ENCODE assay signal across 12 cellular contexts in the genomic region with DNA sequence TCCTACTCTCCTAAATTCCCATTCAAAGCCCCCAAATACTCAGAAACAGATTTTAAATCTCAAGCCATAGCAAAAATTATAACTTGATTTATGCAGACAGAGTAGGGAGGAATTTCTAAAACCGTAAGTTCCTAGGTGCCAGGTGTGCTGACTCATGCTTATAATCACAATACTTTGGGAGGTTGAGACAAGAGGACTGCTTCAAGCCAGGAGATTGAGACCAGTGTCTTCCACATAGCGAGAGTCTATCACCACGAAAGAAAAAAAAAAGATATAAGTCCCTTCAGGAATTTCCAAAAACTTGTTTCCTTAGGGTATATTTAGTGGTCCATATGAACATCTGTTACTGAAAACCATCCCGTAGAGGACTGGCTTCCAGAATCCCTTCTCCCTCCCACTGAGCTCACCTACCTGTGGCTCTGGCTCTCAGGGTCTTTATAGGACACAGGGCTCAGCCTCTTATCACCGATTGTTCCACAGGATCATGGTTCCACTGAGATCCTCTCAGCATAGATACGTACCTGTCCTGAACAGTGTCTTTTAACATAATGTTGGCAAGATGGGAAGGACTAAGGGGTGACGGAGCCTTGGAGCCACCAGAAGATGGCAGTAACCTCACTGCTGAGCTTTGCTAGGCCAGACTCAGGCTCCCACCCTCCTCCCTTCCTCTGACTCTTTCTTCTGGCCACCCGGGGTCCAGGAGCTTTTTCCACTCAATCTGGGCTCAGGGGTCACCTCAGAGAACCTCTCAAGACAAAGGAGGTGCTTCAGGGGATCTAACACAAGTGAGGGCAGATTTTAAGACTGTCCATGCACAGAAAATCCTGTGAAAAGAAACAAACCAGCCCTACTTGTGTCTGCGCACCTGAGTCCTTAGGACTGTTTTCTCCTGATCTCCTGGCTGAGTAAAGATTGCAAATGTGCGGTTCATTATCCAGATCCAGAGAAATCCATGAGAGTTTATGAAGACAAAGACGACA.
DNase-seq lines count a peak whose midpoint lies in the region; ATAC-seq and TF ChIP-seq lines count a peak whose summit lies in the region.
"Had no signal": no experiment of that assay in that cellular context is flagged by ENCODE, and none has a peak within 500 bp of the region (broad histone marks: within the 10 kb centered on the region; RNA-seq: fewer than 3 reads in every experiment).

No MANE protein-coding gene starts in this region.

- peaks cover 6% of the 10 kb centered on the region for H3K4me1 Mint-ChIP-seq in stimulated activated effector memory CD8-positive, alpha-beta T cell treated with anti-CD3 and anti-CD28 coated beads, Interleukin-12 subunit alpha, Interleukin-12 subunit beta, amount 100 ng/mL, for 72 hours
- H3K4me1 Mint-ChIP-seq: CD4-positive, alpha-beta memory T cell had no signal

- DNase-seq in activated CD8-positive, alpha-beta memory T cell treated with anti-CD3 and anti-CD28 coated beads, Interleukin-2, amount 50 U/mL, for 48 hours = peak; percentile 47
- no peak for DNase-seq in activated CD8-positive, alpha-beta memory T cell treated with anti-CD3 and anti-CD28 coated beads, Interleukin-2, amount 50 U/mL, for 4 hours
- DNase-seq in NB4 (ENCODE audit: low read depth) (peak; percentile 50), choroid plexus epithelial cell (ENCODE audit: low read depth) (peak; percentile 49), mucosa of gallbladder (ENCODE audit: low spot score) (no peak), HPDE6-E6E7 (ENCODE audit: extremely low spot score) (no peak)
- DNase-seq in stimulated activated effector memory CD8-positive, alpha-beta T cell treated with anti-CD3 and anti-CD28 coated beads, Interleukin-12 subunit alpha, Interleukin-12 subunit beta, amount 100 ng/mL, for 72 hours (ENCODE audit: low spot score in 2 of 2) = peak in 1 of 2 donors; percentile 48
- DNase-seq in stimulated activated CD4-positive, alpha-beta T cell treated with anti-CD3 and anti-CD28 coated beads, Interleukin-2, amount 100 ng/mL, for 24 hours = no peak
- DNase-seq: CD4-positive, alpha-beta memory T cell; naive thymus-derived CD8-positive, alpha-beta T cell; NCI-H187 had no signal

- H3K4me3 Mint-ChIP-seq in stimulated activated effector memory CD8-positive, alpha-beta T cell treated with anti-CD3 and anti-CD28 coated beads, Interleukin-12 subunit alpha, Interleukin-12 subunit beta, amount 100 ng/mL, for 72 hours = no peak overlapping the region
- H3K4me3 Mint-ChIP-seq: CD4-positive, alpha-beta memory T cell had no signal

- H3K36me3 Mint-ChIP-seq in stimulated activated effector memory CD8-positive, alpha-beta T cell treated with anti-CD3 and anti-CD28 coated beads, Interleukin-12 subunit alpha, Interleukin-12 subunit beta, amount 100 ng/mL, for 72 hours = no peaks in the 10 kb centered on the region
- H3K36me3 Mint-ChIP-seq: activated naive CD4-positive, alpha-beta T cell treated with anti-CD3 and anti-CD28 coated beads, Interleukin-2, amount 50 U/mL, for 72 hours; CD4-positive, alpha-beta memory T cell; naive thymus-derived CD8-positive, alpha-beta T cell had no signal

- H3K27ac Mint-ChIP-seq in stimulated activated effector memory CD8-positive, alpha-beta T cell treated with anti-CD3 and anti-CD28 coated beads, Interleukin-12 subunit alpha, Interleukin-12 subunit beta, amount 100 ng/mL, for 72 hours = no peak overlapping the region
- H3K27ac Mint-ChIP-seq: activated naive CD4-positive, alpha-beta T cell treated with anti-CD3 and anti-CD28 coated beads, Interleukin-2, amount 50 U/mL, for 72 hours; CD4-positive, alpha-beta memory T cell had no signal

- TF ChIP-seq CTCF in NB4 (IDR thresholded peaks at IDR 0.05; ENCODE audit: low read depth, low read length) (peak; percentile 36), choroid plexus epithelial cell (conservative IDR thresholded peaks at IDR 0.05; ENCODE audit: low read depth, low read length) (peak; percentile 68)

- H3K4me3 ChIP-seq in NB4 (ENCODE audit: low read depth, low read length) = no peak overlapping the region
- no peak overlapping the region for H3K4me3 ChIP-seq in choroid plexus epithelial cell (ENCODE audit: low read depth, low read length)

- H3K9me3 Mint-ChIP-seq in stimulated activated effector memory CD8-positive, alpha-beta T cell treated with anti-CD3 and anti-CD28 coated beads, Interleukin-12 subunit alpha, Interleukin-12 subunit beta, amount 100 ng/mL, for 72 hours = no peaks in the 10 kb centered on the region
- H3K9me3 Mint-ChIP-seq: activated naive CD4-positive, alpha-beta T cell treated with anti-CD3 and anti-CD28 coated beads, Interleukin-2, amount 50 U/mL, for 72 hours; CD4-positive, alpha-beta memory T cell; naive thymus-derived CD8-positive, alpha-beta T cell had no signal

- ATAC-seq in stimulated activated effector memory CD8-positive, alpha-beta T cell treated with anti-CD3 and anti-CD28 coated beads, Interleukin-12 subunit alpha, Interleukin-12 subunit beta, amount 100 ng/mL, for 72 hours = peak; percentile 50

- TF ChIP-seq POLR2A in NB4 (IDR thresholded peaks at IDR 0.05; ENCODE audit: extremely low read depth, insufficient read length) = no peak

Comparison
In these comparisons a context has a peak if more than half of its experiments do, and no peak if none do; other contexts are left out.
1. DNase-seq: peak in activated CD8-positive, alpha-beta memory T cell treated with anti-CD3 and anti-CD28 coated beads, Interleukin-2, amount 50 U/mL, for 48 hours (single experiment), NB4 (single experiment) and choroid plexus epithelial cell (single experiment); none in activated CD8-positive, alpha-beta memory T cell treated with anti-CD3 and anti-CD28 coated beads, Interleukin-2, amount 50 U/mL, for 4 hours (single experiment), mucosa of gallbladder (single experiment), stimulated activated CD4-positive, alpha-beta T cell treated with anti-CD3 and anti-CD28 coated beads, Interleukin-2, amount 100 ng/mL, for 24 hours (0 of 2) and HPDE6-E6E7 (single experiment).